ENCODE assay signal across 1 cellular context in the genomic region with DNA sequence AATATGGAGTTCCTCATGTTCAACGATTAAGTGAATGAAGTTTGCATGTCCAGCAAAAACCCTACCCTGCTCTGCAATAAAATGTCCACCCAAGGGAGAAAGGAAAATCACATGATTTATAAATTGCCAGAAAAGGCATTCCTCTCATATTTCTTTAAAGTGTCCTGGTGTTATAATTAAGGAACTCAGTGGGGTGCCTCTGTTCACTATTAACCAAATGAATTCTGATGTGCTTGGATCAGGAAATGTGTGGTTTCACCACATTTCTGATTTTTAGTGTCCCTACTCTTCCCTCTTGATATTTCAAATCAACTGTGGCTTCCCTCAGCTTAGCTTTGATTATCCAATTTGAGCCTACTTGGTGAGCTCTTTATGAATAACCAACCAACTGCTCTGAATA.
TF ChIP-seq lines count a peak whose summit lies in the region.

No MANE protein-coding gene starts in this region.

TF ChIP-seq in IMR-90, 13 proteins besides CTCF, POLR2A, EP300 and RAD21 (continued from another document):
- TF ChIP-seq CHD1 (IDR thresholded peaks at IDR 0.05; ENCODE audit: low read depth, low read length): no peak
- TF ChIP-seq, protein P1, sequence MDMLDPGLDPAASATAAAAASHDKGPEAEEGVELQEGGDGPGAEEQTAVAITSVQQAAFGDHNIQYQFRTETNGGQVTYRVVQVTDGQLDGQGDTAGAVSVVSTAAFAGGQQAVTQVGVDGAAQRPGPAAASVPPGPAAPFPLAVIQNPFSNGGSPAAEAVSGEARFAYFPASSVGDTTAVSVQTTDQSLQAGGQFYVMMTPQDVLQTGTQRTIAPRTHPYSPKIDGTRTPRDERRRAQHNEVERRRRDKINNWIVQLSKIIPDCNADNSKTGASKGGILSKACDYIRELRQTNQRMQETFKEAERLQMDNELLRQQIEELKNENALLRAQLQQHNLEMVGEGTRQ (IDR thresholded peaks at IDR 0.05; ENCODE audit: low read depth, low read length): no peak
- no peak for TF ChIP-seq RFX5 (IDR thresholded peaks at IDR 0.05; ENCODE audit: low read depth, low read length)
- TF ChIP-seq MAFK (IDR thresholded peaks at IDR 0.05; ENCODE audit: low read depth, low read length): no peak
- TF ChIP-seq FOS (IDR thresholded peaks at IDR 0.05; ENCODE audit: low read depth, low read length): no peak
- no peak for TF ChIP-seq BHLHE40 (IDR thresholded peaks at IDR 0.05; ENCODE audit: low read depth, low read length)
- TF ChIP-seq NFE2L2 (IDR thresholded peaks at IDR 0.05; ENCODE audit: low read depth, low read length): no peak
